Comparison of ENCODE assay signal across 28 cellular contexts in the genomic region with DNA sequence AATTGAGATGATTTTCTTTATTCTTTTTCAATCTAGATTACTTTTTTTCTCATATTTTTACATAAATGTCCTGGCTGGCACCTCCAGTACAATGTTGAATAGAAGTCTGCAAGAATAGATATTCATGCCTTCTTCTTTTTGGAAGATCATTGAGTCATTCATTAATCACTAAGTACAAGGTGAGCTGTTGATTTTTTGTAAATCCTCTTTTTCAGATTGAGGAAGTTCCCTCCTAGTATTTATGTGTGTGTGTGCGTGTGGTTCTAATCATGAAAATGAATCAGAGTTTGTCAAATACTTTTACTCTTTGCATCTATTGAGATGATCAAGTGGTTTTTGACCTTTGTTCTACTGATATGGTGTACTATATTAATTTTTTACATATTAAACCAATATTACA.
"Had no signal": no experiment of that assay in that cellular context is flagged by ENCODE, and none has a peak within 500 bp of the region (broad histone marks: within the 10 kb centered on the region; RNA-seq: fewer than 3 reads in every experiment).

No MANE protein-coding gene starts in this region.

- H3K79me2 ChIP-seq: hepatocyte had no signal

- DNase-seq: activated CD4-positive, alpha-beta memory T cell treated with anti-CD3 and anti-CD28 coated beads, Interleukin-2, amount 10 ng/mL, durations not matched to agents 7 days and 5 days; activated CD4-positive, alpha-beta T cell treated with anti-CD3 and anti-CD28 coated beads for 36 hours; activated CD4-positive, alpha-beta T cell treated with anti-CD3 and anti-CD28 coated beads, Interleukin-2, amount 10 ng/mL, durations not matched to agents 24 days and 14 days; activated CD4-positive, alpha-beta T cell treated with anti-CD3 and anti-CD28 coated beads, Interleukin-2, amount 50 U/mL, for 4 hours; activated CD4-positive, CD25-positive, alpha-beta regulatory T cell; activated CD4-positive, CD25-positive, alpha-beta regulatory T cell treated with anti-CD3 and anti-CD28 coated beads, Interleukin-2, amount 50 U/mL, for 72 hours; activated CD8-positive, alpha-beta memory T cell treated with anti-CD3 and anti-CD28 coated beads for 24 hours; activated effector memory CD4-positive, alpha-beta T cell treated with anti-CD3 and anti-CD28 coated beads, Interleukin-2, amount 50 U/mL, for 16 hours; activated naive CD4-positive, alpha-beta T cell treated with anti-CD3 and anti-CD28 coated beads for 36 hours; activated naive CD8-positive, alpha-beta T cell treated with anti-CD3 and anti-CD28 coated beads for 36 hours; activated naive CD8-positive, alpha-beta T cell treated with anti-CD3 and anti-CD28 coated beads, Interleukin-2, amount 50 U/mL, for 24 hours; activated T-cell treated with anti-CD3 and anti-CD28 coated beads, Interleukin-2, amount 50 U/mL, for 48 hours; adrenal gland; amygdala; aorta; body of pancreas; central memory CD4-positive, alpha-beta T cell; cerebellar nuclear complex; colonic mucosa; dorsolateral prefrontal cortex; effector memory CD8-positive, alpha-beta T cell; foreskin melanocyte; heart right ventricle; T-helper 2 cell had no signal

- H3K4me1 ChIP-seq: adrenal gland, body of pancreas, colonic mucosa, gastroesophageal sphincter, heart right ventricle had no signal

- H3K27ac ChIP-seq: adrenal gland, body of pancreas, cardiac muscle cell, colonic mucosa, dorsolateral prefrontal cortex, epithelial cell of prostate, gastroesophageal sphincter, heart right ventricle, hepatocyte had no signal

- H3K27me3 ChIP-seq: adrenal gland, body of pancreas, cardiac muscle cell, colonic mucosa, dorsolateral prefrontal cortex, gastroesophageal sphincter, heart right ventricle, hepatocyte had no signal

- H3K4me2 ChIP-seq: hepatocyte had no signal

- H3K9me3 ChIP-seq: adrenal gland, body of pancreas, colonic mucosa, gastroesophageal sphincter, heart right ventricle had no signal

- H3K36me3 ChIP-seq: adrenal gland, cardiac muscle cell, colonic mucosa, gastroesophageal sphincter, heart right ventricle had no signal

- H2AFZ ChIP-seq: hepatocyte had no signal

- H3K4me3 ChIP-seq: adrenal gland, body of pancreas, cardiac muscle cell, colonic mucosa, dorsolateral prefrontal cortex, gastroesophageal sphincter, heart right ventricle, hepatocyte had no signal

- ATAC-seq: activated CD4-positive, alpha-beta T cell treated with anti-CD3 and anti-CD28 coated beads for 36 hours; activated naive CD8-positive, alpha-beta T cell treated with anti-CD3 and anti-CD28 coated beads, Interleukin-2, amount 50 U/mL, for 24 hours; body of pancreas; effector memory CD8-positive, alpha-beta T cell; gastroesophageal sphincter; heart right ventricle had no signal
